ENCODE assay signal across 9 cellular contexts in the genomic region with DNA sequence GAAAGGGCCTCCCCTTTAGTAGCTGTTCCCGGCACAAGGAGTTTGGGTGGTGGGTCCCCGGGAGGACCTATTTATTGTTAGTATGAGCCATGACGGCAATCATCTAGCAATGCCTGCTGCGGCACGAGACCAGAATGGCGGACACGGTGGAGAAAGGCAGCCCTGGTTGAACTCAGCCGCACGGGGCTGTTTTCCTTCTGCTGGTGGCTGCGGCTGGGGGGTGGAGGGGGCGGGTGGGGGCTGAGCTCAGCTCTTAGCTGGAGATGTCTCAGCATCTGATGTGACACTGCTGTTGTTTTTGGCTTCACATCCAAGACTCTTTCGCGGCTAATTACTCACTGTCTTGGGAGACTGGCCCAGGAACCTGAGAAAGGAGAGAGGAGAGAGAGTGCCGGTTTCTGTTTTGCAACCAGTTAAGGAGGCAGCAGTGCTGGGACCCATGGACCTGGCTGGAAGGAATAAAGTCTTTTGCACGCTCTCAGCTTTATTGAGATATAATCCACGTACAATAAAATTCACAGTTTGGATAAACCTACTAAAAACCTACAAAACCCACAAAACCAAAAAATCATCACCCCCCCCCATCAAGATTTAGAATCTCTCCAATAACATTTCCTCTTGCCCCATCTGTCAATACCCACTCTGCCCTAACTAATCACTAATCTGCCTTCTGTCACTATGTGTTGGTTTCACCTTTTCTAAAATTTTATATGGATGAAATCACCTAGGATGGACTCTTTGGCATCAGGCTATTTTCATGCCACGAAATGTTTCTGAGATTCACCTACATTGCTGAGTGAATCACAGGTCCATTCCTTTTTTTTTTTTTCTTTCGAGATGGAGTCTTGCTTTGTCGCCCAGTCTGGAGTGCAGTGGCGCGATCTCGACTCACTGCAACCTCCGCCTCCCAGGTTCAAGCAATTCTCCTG.
DNase-seq lines count a peak whose midpoint lies in the region; ATAC-seq and TF ChIP-seq lines count a peak whose summit lies in the region.
"Had no signal": no experiment of that assay in that cellular context is flagged by ENCODE, and none has a peak within 500 bp of the region (broad histone marks: within the 10 kb centered on the region; RNA-seq: fewer than 3 reads in every experiment).

No MANE protein-coding gene starts in this region.

- H3K4me1 Mint-ChIP-seq in GM23338, result peaks cover 6% of the 10 kb centered on the region

- H3K36me3 Mint-ChIP-seq in GM23338 (ENCODE audit: low read depth), result no peaks in the 10 kb centered on the region

- H3K27me3 ChIP-seq in GM23338 (ENCODE audit: insufficient read depth), result no peaks in the 10 kb centered on the region
- no peaks in the 10 kb centered on the region for H3K27me3 ChIP-seq in adrenal gland

- no peak overlapping the region for H3K4me3 Mint-ChIP-seq in GM23338

- H3K9me3 ChIP-seq in adrenal gland (replicated peaks in 1 of 3), result no peaks in the 10 kb centered on the region

- intact Hi-C loops in adrenal gland (cut with DNase I), result no loop called here
- intact Hi-C loops in left ventricle myocardium superior (cut with micrococcal nuclease), result no loop called here

- no peaks in the 10 kb centered on the region for H3F3A ChIP-seq in GM23338 (replicated peaks; ENCODE audit: low read depth)

- no peak for TF ChIP-seq CTCF in GM23338 (conservative IDR thresholded peaks at IDR 0.05; ENCODE audit: low read depth in 2 of 2)
- TF ChIP-seq CTCF in adrenal gland (IDR thresholded peaks at IDR 0.05), result no peak

- H3K9me2 ChIP-seq in GM23338 (ENCODE audit: insufficient read depth), result no peaks in the 10 kb centered on the region

- H3K36me3 ChIP-seq in GM23338 (ENCODE audit: insufficient read depth) (no peaks in the 10 kb centered on the region), adrenal gland (replicated peaks in 1 of 2) (no peaks in the 10 kb centered on the region)

- no peak overlapping the region for H3K4me2 ChIP-seq in GM23338

- 45 to 67% (median 55%) methylated on average over 20 to 23 of the region's 23 CpGs for WGBS in adrenal gland, 4 donors

- H2AFZ ChIP-seq in GM23338, result peak overlapping the region; percentile 74; the same call in 1 of the 2 replicates

- no peaks in the 10 kb centered on the region for H3K9me3 Mint-ChIP-seq in GM23338

- TF ChIP-seq POLR2A in adrenal gland (IDR thresholded peaks at IDR 0.05), result no peak

- DNase-seq in GM23338 (ENCODE audit: low spot score) (no peak), adrenal gland (peak; percentile 41 to 81 (median 54)), left ventricle myocardium superior (peak; percentile 79), GF-D8 (lab: John Stamatoyannopoulos, UW) (no peak), DMS53 treated with DMSO at 0.1 percent for 48 hours (lab: John Stamatoyannopoulos, UW; ENCODE audit: unreplicated experiment) (no peak)
- no peak for DNase-seq in stimulated activated CD8-positive, alpha-beta memory T cell treated with anti-CD3 and anti-CD28 coated beads, Interleukin-4, amount 100 ng/mL, for 48 hours
- DNase-seq: activated gamma-delta T cell treated with Interleukin-2 at 50 U/mL for 16 hours had no signal

- no peaks in the 10 kb centered on the region for H4K20me1 ChIP-seq in GM23338 (replicated peaks; ENCODE audit: insufficient read depth)

- H3K4me3 ChIP-seq in GM23338 (no peak overlapping the region), adrenal gland (peak overlapping the region in 1 of 4 donors; percentile 24), skin epidermis (peak overlapping the region in 2 of 7 experiments; percentile 16 to 26)

- ATAC-seq in GM23338 (peak; percentile 21), left ventricle myocardium superior (peak; percentile 74), HG03039 (IDR thresholded peaks at IDR 0.05; ENCODE audit: unreplicated experiment) (no peak)

- H3K79me2 ChIP-seq in GM23338 (replicated peaks; ENCODE audit: insufficient read depth), result no peaks in the 10 kb centered on the region

- H3K27ac Mint-ChIP-seq in GM23338, result no peak overlapping the region

- H3K27ac ChIP-seq in GM23338 (ENCODE audit: low read depth), result no peak overlapping the region
- peak overlapping the region in 4 of 5 donors; percentile 44 to 91 (median 66) for H3K27ac ChIP-seq in adrenal gland
- H3K27ac ChIP-seq in skin epidermis, result peak overlapping the region in 17 of 21 experiments; percentile 3 to 84 (median 67)

- peaks cover 3% of the 10 kb centered on the region for H3K27me3 Mint-ChIP-seq in GM23338 (ENCODE audit: insufficient read depth, low read depth, poor library complexity)

- H3K4me1 ChIP-seq in GM23338 (ENCODE audit: insufficient read depth), result no peaks in the 10 kb centered on the region
- H3K4me1 ChIP-seq in adrenal gland (replicated peaks in 1 of 2), result peaks cover 30 to 38% of the 10 kb centered on the region in 2 donors

TF ChIP-seq in GM23338, 12 proteins besides CTCF, POLR2A, EP300 and RAD21 (continues in another document):
- TF ChIP-seq STAT1 (IDR thresholded peaks at IDR 0.05; ENCODE audit: unreplicated experiment) (no peak), NANOG (IDR thresholded peaks at IDR 0.05; ENCODE audit: borderline replicate concordance) (no peak), CREB1 (CRISPR knock-in tag; IDR thresholded peaks at IDR 0.05; ENCODE audit: low read depth) (no peak), EZH2phosphoT487 (IDR thresholded peaks at IDR 0.05; ENCODE audit: unreplicated experiment) (no peak), ZNF114 (CRISPR knock-in tag; IDR thresholded peaks at IDR 0.05) (no peak)
- TF ChIP-seq, protein P1, sequence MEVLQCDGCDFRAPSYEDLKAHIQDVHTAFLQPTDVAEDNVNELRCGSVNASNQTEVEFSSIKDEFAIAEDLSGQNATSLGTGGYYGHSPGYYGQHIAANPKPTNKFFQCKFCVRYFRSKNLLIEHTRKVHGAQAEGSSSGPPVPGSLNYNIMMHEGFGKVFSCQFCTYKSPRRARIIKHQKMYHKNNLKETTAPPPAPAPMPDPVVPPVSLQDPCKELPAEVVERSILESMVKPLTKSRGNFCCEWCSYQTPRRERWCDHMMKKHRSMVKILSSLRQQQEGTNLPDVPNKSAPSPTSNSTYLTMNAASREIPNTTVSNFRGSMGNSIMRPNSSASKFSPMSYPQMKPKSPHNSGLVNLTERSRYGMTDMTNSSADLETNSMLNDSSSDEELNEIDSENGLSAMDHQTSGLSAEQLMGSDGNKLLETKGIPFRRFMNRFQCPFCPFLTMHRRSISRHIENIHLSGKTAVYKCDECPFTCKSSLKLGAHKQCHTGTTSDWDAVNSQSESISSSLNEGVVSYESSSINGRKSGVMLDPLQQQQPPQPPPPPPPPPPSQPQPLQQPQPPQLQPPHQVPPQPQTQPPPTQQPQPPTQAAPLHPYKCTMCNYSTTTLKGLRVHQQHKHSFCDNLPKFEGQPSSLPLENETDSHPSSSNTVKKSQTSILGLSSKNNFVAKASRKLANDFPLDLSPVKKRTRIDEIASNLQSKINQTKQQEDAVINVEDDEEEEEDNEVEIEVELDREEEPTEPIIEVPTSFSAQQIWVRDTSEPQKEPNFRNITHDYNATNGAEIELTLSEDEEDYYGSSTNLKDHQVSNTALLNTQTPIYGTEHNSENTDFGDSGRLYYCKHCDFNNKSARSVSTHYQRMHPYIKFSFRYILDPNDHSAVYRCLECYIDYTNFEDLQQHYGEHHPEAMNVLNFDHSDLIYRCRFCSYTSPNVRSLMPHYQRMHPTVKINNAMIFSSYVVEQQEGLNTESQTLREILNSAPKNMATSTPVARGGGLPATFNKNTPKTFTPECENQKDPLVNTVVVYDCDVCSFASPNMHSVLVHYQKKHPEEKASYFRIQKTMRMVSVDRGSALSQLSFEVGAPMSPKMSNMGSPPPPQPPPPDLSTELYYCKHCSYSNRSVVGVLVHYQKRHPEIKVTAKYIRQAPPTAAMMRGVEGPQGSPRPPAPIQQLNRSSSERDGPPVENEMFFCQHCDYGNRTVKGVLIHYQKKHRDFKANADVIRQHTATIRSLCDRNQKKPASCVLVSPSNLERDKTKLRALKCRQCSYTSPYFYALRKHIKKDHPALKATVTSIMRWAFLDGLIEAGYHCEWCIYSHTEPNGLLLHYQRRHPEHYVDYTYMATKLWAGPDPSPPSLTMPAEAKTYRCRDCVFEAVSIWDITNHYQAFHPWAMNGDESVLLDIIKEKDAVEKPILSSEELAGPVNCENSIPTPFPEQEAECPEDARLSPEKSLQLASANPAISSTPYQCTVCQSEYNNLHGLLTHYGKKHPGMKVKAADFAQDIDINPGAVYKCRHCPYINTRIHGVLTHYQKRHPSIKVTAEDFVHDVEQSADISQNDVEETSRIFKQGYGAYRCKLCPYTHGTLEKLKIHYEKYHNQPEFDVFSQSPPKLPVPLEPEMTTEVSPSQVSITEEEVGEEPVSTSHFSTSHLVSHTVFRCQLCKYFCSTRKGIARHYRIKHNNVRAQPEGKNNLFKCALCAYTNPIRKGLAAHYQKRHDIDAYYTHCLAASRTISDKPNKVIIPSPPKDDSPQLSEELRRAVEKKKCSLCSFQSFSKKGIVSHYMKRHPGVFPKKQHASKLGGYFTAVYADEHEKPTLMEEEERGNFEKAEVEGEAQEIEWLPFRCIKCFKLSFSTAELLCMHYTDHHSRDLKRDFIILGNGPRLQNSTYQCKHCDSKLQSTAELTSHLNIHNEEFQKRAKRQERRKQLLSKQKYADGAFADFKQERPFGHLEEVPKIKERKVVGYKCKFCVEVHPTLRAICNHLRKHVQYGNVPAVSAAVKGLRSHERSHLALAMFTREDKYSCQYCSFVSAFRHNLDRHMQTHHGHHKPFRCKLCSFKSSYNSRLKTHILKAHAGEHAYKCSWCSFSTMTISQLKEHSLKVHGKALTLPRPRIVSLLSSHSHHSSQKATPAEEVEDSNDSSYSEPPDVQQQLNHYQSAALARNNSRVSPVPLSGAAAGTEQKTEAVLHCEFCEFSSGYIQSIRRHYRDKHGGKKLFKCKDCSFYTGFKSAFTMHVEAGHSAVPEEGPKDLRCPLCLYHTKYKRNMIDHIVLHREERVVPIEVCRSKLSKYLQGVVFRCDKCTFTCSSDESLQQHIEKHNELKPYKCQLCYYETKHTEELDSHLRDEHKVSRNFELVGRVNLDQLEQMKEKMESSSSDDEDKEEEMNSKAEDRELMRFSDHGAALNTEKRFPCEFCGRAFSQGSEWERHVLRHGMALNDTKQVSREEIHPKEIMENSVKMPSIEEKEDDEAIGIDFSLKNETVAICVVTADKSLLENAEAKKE (CRISPR knock-in tag; IDR thresholded peaks at IDR 0.05), result no peak
- TF ChIP-seq, protein P2, sequence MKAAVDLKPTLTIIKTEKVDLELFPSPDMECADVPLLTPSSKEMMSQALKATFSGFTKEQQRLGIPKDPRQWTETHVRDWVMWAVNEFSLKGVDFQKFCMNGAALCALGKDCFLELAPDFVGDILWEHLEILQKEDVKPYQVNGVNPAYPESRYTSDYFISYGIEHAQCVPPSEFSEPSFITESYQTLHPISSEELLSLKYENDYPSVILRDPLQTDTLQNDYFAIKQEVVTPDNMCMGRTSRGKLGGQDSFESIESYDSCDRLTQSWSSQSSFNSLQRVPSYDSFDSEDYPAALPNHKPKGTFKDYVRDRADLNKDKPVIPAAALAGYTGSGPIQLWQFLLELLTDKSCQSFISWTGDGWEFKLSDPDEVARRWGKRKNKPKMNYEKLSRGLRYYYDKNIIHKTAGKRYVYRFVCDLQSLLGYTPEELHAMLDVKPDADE (IDR thresholded peaks at IDR 0.05), result no peak

Comparison
In these comparisons a context has a peak if more than half of its experiments do, and no peak if none do; other contexts are left out.
1. DNase-seq: peak in adrenal gland (7 of 7) and left ventricle myocardium superior (single experiment); none in GM23338 (single experiment), stimulated activated CD8-positive, alpha-beta memory T cell treated with anti-CD3 and anti-CD28 coated beads, Interleukin-4, amount 100 ng/mL, for 48 hours (single experiment), GF-D8 (single experiment) and DMS53 treated with DMSO at 0.1 percent for 48 hours (single experiment).